8 cellular contexts compared by ENCODE assay signal in genomic region chr19:54136864-54137113, GRCh38. TPM values are rescaled to one million over a fixed set of nuclear protein-coding genes. Genes with fewer than 3 reads are reported as not detected.
DNase-seq lines count a peak whose midpoint lies in the region; ATAC-seq, FAIRE-seq and TF ChIP-seq lines count a peak whose summit lies in the region.

No MANE protein-coding gene starts in this region.

- DNase-seq in AG04449 (ENCODE audit: low read depth, low spot score), result no peak
- DNase-seq in HEK293T (ENCODE audit: extremely low spot score), result no peak
- no peak for DNase-seq in body of pancreas
- no peak for DNase-seq in NCI-H345 (lab: John Stamatoyannopoulos, UW)
- no peak for DNase-seq in D721Med (ENCODE audit: insufficient read length, low spot score)
- no peak for DNase-seq in NK-92 (lab: John Stamatoyannopoulos, UW; ENCODE audit: unreplicated experiment)
- no peak for DNase-seq in SHP77 treated with DMSO at 0.1 percent for 48 hours (lab: John Stamatoyannopoulos, UW)

- peak; percentile 81 to 95 (median 95) for TF ChIP-seq POLR2A in body of pancreas (IDR thresholded peaks at IDR 0.05)

- H3K4me1 ChIP-seq in body of pancreas (peaks cover 55% of the 10 kb centered on the region), mucosa of rectum (ENCODE audit: control insufficient read depth in 2 of 2, insufficient read depth in 2 of 2, low read length in 2 of 2) (peaks cover 23% of the 10 kb centered on the region in 2 donors)

- no peak for FAIRE-seq in D721Med (lab: Jason Lieb, UNC)

- H3K27ac ChIP-seq in body of pancreas (peak overlapping the region; percentile 9 to 80 (median 60)), mucosa of rectum (ENCODE audit: low read depth in 2 of 2, low read length in 2 of 2) (peak overlapping the region; percentile 11 to 62)

- H3K27me3 ChIP-seq in body of pancreas (no peaks in the 10 kb centered on the region), mucosa of rectum (ENCODE audit: control insufficient read depth in 2 of 2, insufficient read depth in 2 of 2, low read length in 2 of 2) (no peaks in the 10 kb centered on the region)

- TF ChIP-seq CTCF in AG04449 (IDR thresholded peaks at IDR 0.05; ENCODE audit: insufficient read depth, low read length, missing control alignments) (no peak), body of pancreas (IDR thresholded peaks at IDR 0.05) (no peak), D721Med (IDR thresholded peaks at IDR 0.05; ENCODE audit: insufficient read depth, missing control alignments) (no peak)

- CTCF ChIA-PET in AG04449 (lab: Yijun Ruan, JAX) (interaction anchor here (0.7 to 1.6 kb wide), 6 partner anchors 13 to 98 kb away, joined by 3 to 4 read pairs (median 3); partner anchors contain the start of gene LENG1), HEK293T (lab: Yijun Ruan, JAX) (interaction anchor here (0.8 kb wide), 1 partner anchor 52 kb away, joined by 4 read pairs; no protein-coding TSS in a partner anchor)

- POLR2A ChIA-PET in AG04449 (lab: Yijun Ruan, JAX) (interaction anchor here (0.8 to 2.2 kb wide), 12 partner anchors 11 to 336 kb away, joined by 3 to 21 read pairs (median 5); partner anchors contain the start of genes CDC42EP5, LENG1, MBOAT7 and MYADM), HEK293T (lab: Yijun Ruan, JAX) (interaction anchor here (0.6 to 2.0 kb wide), 18 partner anchors 10 to 156 kb away, joined by 3 to 14 read pairs (median 4); partner anchors contain the start of genes LENG1, MBOAT7, NDUFA3 and PRPF31)

- H3K36me3 ChIP-seq in body of pancreas (replicated peaks in 1 of 2; ENCODE audit: insufficient read depth in 1 of 2, low read depth in 2 of 2), result no peaks in the 10 kb centered on the region
- peaks cover 3 to 10% of the 10 kb centered on the region in 2 donors for H3K36me3 ChIP-seq in mucosa of rectum (ENCODE audit: control insufficient read depth in 2 of 2, insufficient read depth in 2 of 2, low read length in 2 of 2)

- no peak for ATAC-seq in body of pancreas

- H3K9ac ChIP-seq in mucosa of rectum (ENCODE audit: low read depth in 1 of 2, low read length in 2 of 2), result peak overlapping the region; percentile 67 to 72

- H3K9me3 ChIP-seq in body of pancreas (no peaks in the 10 kb centered on the region), mucosa of rectum (ENCODE audit: control insufficient read depth in 2 of 2, low read length in 2 of 2) (no peaks in the 10 kb centered on the region)

- WGBS in body of pancreas, 2 donors, result 0% methylated on average over 11 of the region's 11 CpGs

- H3K4me3 ChIP-seq in AG04449 (ENCODE audit: low read depth, low read length) (peak overlapping the region; percentile 62), body of pancreas (peak overlapping the region; percentile 8 to 37), mucosa of rectum (ENCODE audit: low read length in 2 of 2) (peak overlapping the region; percentile 76 to 88)

- intact Hi-C loops in body of pancreas (cut with DNase I), result no loop called here

TF ChIP-seq in HEK293T, 16 proteins besides CTCF, POLR2A, EP300 and RAD21:
- TF ChIP-seq ZNF384 (IDR thresholded peaks at IDR 0.05) (no peak), HDGF (IDR thresholded peaks at IDR 0.05; ENCODE audit: borderline replicate concordance) (no peak), SUZ12 (IDR thresholded peaks at IDR 0.05) (no peak), L3MBTL2 (conservative IDR thresholded peaks at IDR 0.05) (peak; percentile 39; the same call in 1 of the 2 replicates)

RNA-seq across cellular contexts. Expression of gene CNOT3, which starts 0.8 kb away (rescaled TPM):
- 10 to 100 TPM; 22.4 to 51.4 TPM for total RNA-seq in body of pancreas

RNA-seq across cellular contexts. Expression of gene PRPF31, which starts 21.2 kb away (rescaled TPM):
- total RNA-seq in body of pancreas, result 10 to 100 TPM; 17.8 to 24.1 TPM

RNA-seq across cellular contexts. Expression of gene TFPT, which starts 21.3 kb away (rescaled TPM):
- total RNA-seq in body of pancreas, result 10 to 100 TPM in 1 of 2 donors, 1 to 10 TPM in 1; 6.5 to 11.9 TPM

RNA-seq across cellular contexts. Expression of gene LENG1, which starts 22.7 kb away (rescaled TPM):
- total RNA-seq in body of pancreas, result 1 to 10 TPM; 4.0 to 9.6 TPM

RNA-seq across cellular contexts. Expression of gene NDUFA3, which starts 34.1 kb away (rescaled TPM):
- total RNA-seq in body of pancreas, result 1 to 10 TPM; 4.7 to 5.3 TPM

Comparison
In these comparisons a context has a peak if more than half of its experiments do, and no peak if none do; other contexts are left out.
1. H3K4me3 ChIP-seq: peak in every context shown above with its lines; median percentile 82 in mucosa of rectum; 62 in AG04449; 22 in body of pancreas.